Comparison of ENCODE assay signal across 8 cellular contexts in the genomic region with DNA sequence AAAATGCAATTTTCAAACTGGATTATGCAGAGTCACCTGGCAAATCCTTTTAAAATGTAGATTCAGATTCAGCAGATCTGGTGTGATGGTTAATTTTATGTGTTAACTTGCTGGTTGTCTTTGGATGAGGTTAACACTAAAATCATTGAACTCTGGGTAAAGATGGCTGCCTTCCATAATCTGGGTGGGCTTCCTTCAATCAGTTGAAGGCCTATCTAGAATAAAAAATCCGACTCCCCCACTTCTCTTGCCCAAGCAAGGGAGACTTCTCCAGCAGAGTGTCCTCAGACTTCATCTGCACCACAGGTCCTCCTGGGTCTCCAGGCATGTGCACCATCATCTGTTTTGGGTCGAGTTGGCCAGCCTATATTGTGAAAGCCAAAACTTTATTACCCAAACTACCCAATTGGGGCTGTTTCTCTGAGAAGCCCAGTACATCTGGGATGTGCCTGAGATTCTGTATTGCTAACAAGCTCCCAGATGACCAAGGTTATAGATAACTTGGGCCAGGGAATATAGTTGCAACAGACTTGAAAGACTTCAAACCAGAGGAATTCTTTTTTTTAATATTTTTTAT. TPM values are rescaled to one million over a fixed set of nuclear protein-coding genes. Genes with fewer than 3 reads are reported as not detected.
DNase-seq lines count a peak whose midpoint lies in the region; ATAC-seq and TF ChIP-seq lines count a peak whose summit lies in the region.

No MANE protein-coding gene starts in this region.

- DNase-seq in stimulated activated naive CD8-positive, alpha-beta T cell treated with anti-CD3 and anti-CD28 coated beads, Interleukin-15, Interleukin-2, amounts not matched to agents 100 U/mL and 50 U/mL, for 24 hours: no peak
- no peak for DNase-seq in ascending aorta (ENCODE audit: low spot score in 2 of 2)
- DNase-seq in germinal center (ENCODE audit: low spot score): no peak

- no peak for TF ChIP-seq CTCF in ascending aorta (IDR thresholded peaks at IDR 0.05)

- H3K27ac Mint-ChIP-seq in stimulated activated naive CD8-positive, alpha-beta T cell treated with anti-CD3 and anti-CD28 coated beads, Interleukin-15, Interleukin-2, amounts not matched to agents 100 ng/mL and 50 ng/mL, for 24 hours: peak overlapping the region; percentile 54

- H3K4me3 ChIP-seq in ascending aorta: peak overlapping the region in 1 of 2 donors; percentile 91
- peak overlapping the region; percentile 98 for H3K4me3 ChIP-seq in mononuclear cell (ENCODE audit: low read length)

- peaks cover 4% of the 10 kb centered on the region for H3K36me3 Mint-ChIP-seq in stimulated activated naive CD8-positive, alpha-beta T cell treated with anti-CD3 and anti-CD28 coated beads, Interleukin-15, Interleukin-2, amounts not matched to agents 100 ng/mL and 50 ng/mL, for 24 hours (ENCODE audit: low read depth)

- ATAC-seq in stimulated activated naive CD8-positive, alpha-beta T cell treated with anti-CD3 and anti-CD28 coated beads, Interleukin-15, Interleukin-2, amounts not matched to agents 100 U/mL and 50 U/mL, for 24 hours: no peak
- ATAC-seq in GM19023 (IDR thresholded peaks at IDR 0.05; ENCODE audit: unreplicated experiment) (no peak), GM21576 (IDR thresholded peaks at IDR 0.05; ENCODE audit: unreplicated experiment) (no peak), GM21423 (IDR thresholded peaks at IDR 0.05; ENCODE audit: unreplicated experiment) (no peak)

- H3K9me3 ChIP-seq in ascending aorta (no peaks in the 10 kb centered on the region), mononuclear cell (ENCODE audit: low read depth, low read length) (no peaks in the 10 kb centered on the region)

- H3K27me3 Mint-ChIP-seq in stimulated activated naive CD8-positive, alpha-beta T cell treated with anti-CD3 and anti-CD28 coated beads, Interleukin-15, Interleukin-2, amounts not matched to agents 100 ng/mL and 50 ng/mL, for 24 hours: no peaks in the 10 kb centered on the region

- peaks cover 44% of the 10 kb centered on the region for H3K4me1 Mint-ChIP-seq in stimulated activated naive CD8-positive, alpha-beta T cell treated with anti-CD3 and anti-CD28 coated beads, Interleukin-15, Interleukin-2, amounts not matched to agents 100 ng/mL and 50 ng/mL, for 24 hours (ENCODE audit: low read depth)

- H3K9me3 Mint-ChIP-seq in stimulated activated naive CD8-positive, alpha-beta T cell treated with anti-CD3 and anti-CD28 coated beads, Interleukin-15, Interleukin-2, amounts not matched to agents 100 ng/mL and 50 ng/mL, for 24 hours: no peaks in the 10 kb centered on the region

- H3K36me3 ChIP-seq in ascending aorta: no peaks in the 10 kb centered on the region

- H3K4me3 Mint-ChIP-seq in stimulated activated naive CD8-positive, alpha-beta T cell treated with anti-CD3 and anti-CD28 coated beads, Interleukin-15, Interleukin-2, amounts not matched to agents 100 ng/mL and 50 ng/mL, for 24 hours: peak overlapping the region; percentile 98

- H3K4me1 ChIP-seq in ascending aorta (peaks cover 0 to 2% of the 10 kb centered on the region in 2 donors), mononuclear cell (ENCODE audit: insufficient read depth, low read length) (peaks cover 20% of the 10 kb centered on the region)

- intact Hi-C loops in ascending aorta (cut with DNase I): loop anchor here (10.0 kb wide), 2 partner anchors 1549 to 1949 kb away; partner anchors contain the start of genes COL12A1 and SENP6

- no peaks in the 10 kb centered on the region for H3K27me3 ChIP-seq in ascending aorta
- no peaks in the 10 kb centered on the region for H3K27me3 ChIP-seq in mononuclear cell (ENCODE audit: insufficient read depth, low read length)

- peak overlapping the region; percentile 97 to 98 for H3K27ac ChIP-seq in ascending aorta

RNA-seq across cellular contexts. Expression of gene SLC17A5, which starts 1.6 kb away (rescaled TPM):
- 23.2 TPM for total RNA-seq in ascending aorta
- total RNA-seq in mononuclear cell: 17.7 TPM

RNA-seq across cellular contexts. Expression of gene CD109, which starts 40.6 kb away (rescaled TPM):
- total RNA-seq in ascending aorta (17.6 TPM), mononuclear cell (3.0 TPM)
